In the genomic region with DNA sequence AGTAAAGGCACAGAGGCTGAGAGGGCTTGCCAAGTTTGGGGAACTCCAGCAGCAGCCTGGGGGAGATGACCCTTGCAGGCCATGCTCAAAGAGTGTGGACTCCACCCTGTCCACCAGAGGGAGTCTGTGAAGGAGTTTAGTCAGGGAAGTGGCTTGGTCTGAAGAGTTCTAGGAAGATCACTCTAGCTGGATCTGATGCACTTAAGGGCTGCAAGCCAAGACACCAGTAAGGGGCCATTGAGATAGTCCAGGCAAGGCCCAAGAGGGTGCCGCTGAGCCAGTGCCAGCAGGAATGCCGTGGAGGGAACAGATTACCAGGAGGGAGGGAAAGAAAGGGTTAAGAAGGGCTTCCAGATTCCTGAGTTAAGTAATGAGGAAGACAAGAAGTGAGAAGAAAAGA, we compare ENCODE assay signal across 8 cellular contexts.
A peak's percentile ranks its signal among the peaks of the same experiment; 100 is the strongest.
DNase-seq lines count a peak whose midpoint lies in the region; ATAC-seq and TF ChIP-seq lines count a peak whose summit lies in the region.

No MANE protein-coding gene starts in this region.

- H3K9me3 ChIP-seq in DND-41 (ENCODE audit: insufficient read depth, low read length, severe bottlenecking): no peaks in the 10 kb centered on the region
- H3K9me3 ChIP-seq in Panc1 (ENCODE audit: control insufficient read depth, insufficient read depth, low read depth, low read length): no peaks in the 10 kb centered on the region

- no peak overlapping the region for H3K27ac ChIP-seq in DND-41 (ENCODE audit: low read length)
- no peak overlapping the region for H3K27ac ChIP-seq in Panc1 (ENCODE audit: low read length)

- no peaks in the 10 kb centered on the region for H3K27me3 ChIP-seq in DND-41 (ENCODE audit: insufficient read depth, low read length, poor library complexity)
- no peaks in the 10 kb centered on the region for H3K27me3 ChIP-seq in Panc1 (ENCODE audit: control insufficient read depth, insufficient read depth, low read length)

- H3K4me3 ChIP-seq in DND-41 (ENCODE audit: low read depth in 1 of 2, low read length in 2 of 2) (no peak overlapping the region), Panc1 (ENCODE audit: low read depth in 2 of 2, low read length in 2 of 2) (no peak overlapping the region)

- TF ChIP-seq CTCF in DND-41 (IDR thresholded peaks at IDR 0.05; ENCODE audit: borderline replicate concordance, extremely low read depth, low read length, poor library complexity, severe bottlenecking): peak; percentile 75
- peak; percentile 77 for TF ChIP-seq CTCF in Panc1 (IDR thresholded peaks at IDR 0.05)

- in situ Hi-C loops in Panc1 (cut with HindIII; ENCODE audit: low pct_unique_long_range_greater_than_20kb, low sequenced_read_pairs): no loop called here

- POLR2A ChIA-PET in Panc1 (lab: Charles Lee): no interaction called here

- H3K36me3 ChIP-seq in DND-41 (ENCODE audit: insufficient read depth, low read length) (no peaks in the 10 kb centered on the region), Panc1 (ENCODE audit: control insufficient read depth, insufficient read depth, low read length) (no peaks in the 10 kb centered on the region)

- DNase-seq in DND-41 (peak; percentile 58), GM19238 (ENCODE audit: insufficient read length, low spot score) (peak; percentile 27), Panc1 (ENCODE audit: low read depth, low spot score) (peak; percentile 13), amniotic epithelial cell (ENCODE audit: low read depth) (peak; percentile 73), iPS DF 19.7 (ENCODE audit: low read depth, low spot score) (peak; percentile 60), hippocampal formation (lab: John Stamatoyannopoulos, UW) (no peak)
- peak; percentile 60 for DNase-seq in stimulated activated CD4-positive, alpha-beta T cell treated with anti-CD3 and anti-CD28 coated beads, Interleukin-15, amount 100 ng/mL, for 24 hours

- 0 out of 2 replicates have a peak overlapping the region, but pooled peaks have one; percentile 25 for H2AFZ ChIP-seq in DND-41 (ENCODE audit: low read depth, low read length)

- H4K20me1 ChIP-seq in DND-41 (ENCODE audit: insufficient read depth, low read length): no peaks in the 10 kb centered on the region

- BruUV-seq in Panc1 (replicated peaks; lab: Mats Ljungman, UMichigan): no TSS peak

- intact Hi-C loops in Panc1 (cut with micrococcal nuclease; ENCODE audit: unreplicated experiment): no loop called here

- H3K4me2 ChIP-seq in DND-41 (ENCODE audit: insufficient read depth, low read length): no peak overlapping the region

- CTCF ChIA-PET in Panc1 (lab: Charles Lee): no interaction called here

- no peaks in the 10 kb centered on the region for H3K4me1 ChIP-seq in DND-41 (ENCODE audit: insufficient read depth, low read length)
- H3K4me1 ChIP-seq in Panc1 (ENCODE audit: control insufficient read depth, insufficient read depth, low read length): no peaks in the 10 kb centered on the region

- no peaks in the 10 kb centered on the region for H3K79me2 ChIP-seq in DND-41 (ENCODE audit: insufficient read depth, low read length)

- peak; percentile 95 for ATAC-seq in DND-41 (ENCODE audit: insufficient read depth, low read depth)
- ATAC-seq in HG03175 (IDR thresholded peaks at IDR 0.05; ENCODE audit: unreplicated experiment): peak; percentile 75
- peak; percentile 88 for ATAC-seq in Panc1

- no peak overlapping the region for H3K9ac ChIP-seq in DND-41 (ENCODE audit: low read depth, low read length)

Comparison
In these comparisons a context has a peak if more than half of its experiments do, and no peak if none do; other contexts are left out.
1. DNase-seq: peak in DND-41 (single experiment), GM19238 (single experiment), Panc1 (single experiment), amniotic epithelial cell (single experiment), iPS DF 19.7 (single experiment) and stimulated activated CD4-positive, alpha-beta T cell treated with anti-CD3 and anti-CD28 coated beads, Interleukin-15, amount 100 ng/mL, for 24 hours (single experiment); none in hippocampal formation (0 of 2).
2. Peak in every context shown above with its lines, with median percentiles within 50 percentile points of each other: ATAC-seq.